In the genomic region with DNA sequence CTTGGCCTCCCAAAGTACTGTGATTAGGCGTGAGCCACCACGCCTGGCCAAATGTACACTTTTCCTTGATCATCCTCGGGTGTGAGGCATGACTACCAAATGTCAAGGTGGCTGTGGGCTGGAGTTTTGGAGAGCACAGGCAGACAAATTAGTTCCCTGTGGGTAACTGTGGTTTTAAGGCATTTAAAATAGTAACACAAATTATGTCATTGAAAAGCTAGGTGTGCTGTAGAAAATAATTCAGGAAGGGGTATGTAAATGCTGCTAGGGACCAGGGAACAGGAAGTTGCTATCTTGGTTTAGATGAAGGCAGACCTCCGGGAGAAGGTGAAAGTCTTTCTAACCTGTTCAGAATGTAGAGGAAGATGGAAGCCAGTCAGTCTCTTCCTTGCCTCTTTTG, we compare ENCODE assay signal across 34 cellular contexts. TPM values are rescaled to one million over a fixed set of nuclear protein-coding genes. Genes with fewer than 3 reads are reported as not detected.
A peak's percentile ranks its signal among the peaks of the same experiment; 100 is the strongest.
DNase-seq lines count a peak whose midpoint lies in the region; ATAC-seq, FAIRE-seq and TF ChIP-seq lines count a peak whose summit lies in the region.
"Had no signal": no experiment of that assay in that cellular context is flagged by ENCODE, and none has a peak within 500 bp of the region (broad histone marks: within the 10 kb centered on the region; RNA-seq: fewer than 3 reads in every experiment).

No MANE protein-coding gene starts in this region.

- DNase-seq in stimulated activated naive CD8-positive, alpha-beta T cell treated with anti-CD3 and anti-CD28 coated beads, Interleukin-15, Interleukin-2, amounts not matched to agents 100 U/mL and 50 U/mL, for 24 hours = no peak
- DNase-seq in MM.1S (no peak), GM12878 (ENCODE audit: low read depth, low spot score) (no peak), mesothelial cell of epicardium (ENCODE audit: low spot score in 2 of 2, unreplicated experiment in 2 of 2) (no peak), midbrain (lab: John Stamatoyannopoulos, UW) (no peak)
- DNase-seq: activated B cell treated with CpG ODN at 0.5 μM for 24 hours; BE2C; colonic mucosa; effector memory CD4-positive, alpha-beta T cell; left lung; mesenchymal stem cell; NCI-H1105 treated with DMSO at 0.1 percent for 48 hours; NCI-H187 treated with DMSO at 0.1 percent for 48 hours; NCI-H2171 treated with DMSO at 0.1 percent for 48 hours; NCI-H524; PC-9; right lobe of liver; spleen; stimulated activated CD4-positive, alpha-beta T cell treated with anti-CD3 and anti-CD28 coated beads, Interleukin-2, amount 100 ng/mL, for 24 hours; stimulated activated CD8-positive, alpha-beta memory T cell treated with anti-CD3 and anti-CD28 coated beads, Interleukin-4, amount 100 ng/mL, for 48 hours; T-helper 1 cell; thyroid gland had no signal

- no peak for FAIRE-seq in GM12878 (lab: Jason Lieb, UNC)
- FAIRE-seq: astrocyte, islet of Langerhans had no signal

- peaks cover 19% of the 10 kb centered on the region for H3K4me1 ChIP-seq in MM.1S (ENCODE audit: low read length)
- peaks cover 20% of the 10 kb centered on the region for H3K4me1 ChIP-seq in GM12878 (ENCODE audit: control insufficient read depth, insufficient read depth, low read length)
- H3K4me1 ChIP-seq: BE2C, colonic mucosa, right lobe of liver, thyroid gland had no signal

- H3K27me3 ChIP-seq in MM.1S (replicated peaks; ENCODE audit: insufficient read depth, low read length) (no peaks in the 10 kb centered on the region), GM12878 (replicated peaks in 1 of 2; ENCODE audit: control insufficient read depth in 2 of 2, insufficient read depth in 2 of 2, low read length in 1 of 2) (no peaks in the 10 kb centered on the region)
- H3K27me3 ChIP-seq: BE2C, cardiac muscle cell, colonic mucosa, left lung, right lobe of liver, spleen, thyroid gland had no signal

- intact Hi-C loops in GM12878 (cut with micrococcal nuclease; ENCODE audit: unreplicated experiment) = no loop called here

- H3K9me2 ChIP-seq in MM.1S (replicated peaks; ENCODE audit: insufficient read depth, low read length) = no peaks in the 10 kb centered on the region

- H2AFZ ChIP-seq in MM.1S (ENCODE audit: low read length) (no peak overlapping the region), GM12878 (ENCODE audit: control insufficient read depth, low read depth, low read length) (peak overlapping the region; percentile 9; the same call in 1 of the 2 replicates)
- H2AFZ ChIP-seq: PC-9 had no signal

- in situ Hi-C loops in GM12878 (cut with MboI) = no loop called here

- H3K27me3 Mint-ChIP-seq in stimulated activated naive CD8-positive, alpha-beta T cell treated with anti-CD3 and anti-CD28 coated beads, Interleukin-15, Interleukin-2, amounts not matched to agents 100 ng/mL and 50 ng/mL, for 24 hours = no peaks in the 10 kb centered on the region
- H3K27me3 Mint-ChIP-seq in mesothelial cell of epicardium (ENCODE audit: low read depth) = no peaks in the 10 kb centered on the region
- H3K27me3 Mint-ChIP-seq: activated B cell treated with CpG ODN at 0.5 μM for 24 hours; activated naive CD4-positive, alpha-beta T cell treated with anti-CD3 and anti-CD28 coated beads, Interleukin-2, amount 50 U/mL, for 24 hours; activated T-helper 17 cell treated with anti-CD3 and anti-CD28 coated beads, Interleukin-2, amount 50 U/mL, for 72 hours; progenitor cell of endocrine pancreas had no signal

- H3K9ac ChIP-seq in MM.1S (ENCODE audit: low read length) (no peak overlapping the region), GM12878 (ENCODE audit: control insufficient read depth, insufficient read depth, low read length) (no peak overlapping the region)

- TF ChIP-seq EP300 in GM12878 (IDR thresholded peaks at IDR 0.05; ENCODE audit: borderline replicate concordance in 1 of 2, control insufficient read depth in 1 of 2, low read depth in 2 of 2, low read length in 2 of 2) = no peak

- no peaks in the 10 kb centered on the region for H3K9me3 Mint-ChIP-seq in stimulated activated naive CD8-positive, alpha-beta T cell treated with anti-CD3 and anti-CD28 coated beads, Interleukin-15, Interleukin-2, amounts not matched to agents 100 ng/mL and 50 ng/mL, for 24 hours
- no peaks in the 10 kb centered on the region for H3K9me3 Mint-ChIP-seq in mesothelial cell of epicardium
- H3K9me3 Mint-ChIP-seq: activated B cell treated with CpG ODN at 0.5 μM for 24 hours; activated naive CD4-positive, alpha-beta T cell treated with anti-CD3 and anti-CD28 coated beads, Interleukin-2, amount 50 U/mL, for 24 hours; activated T-helper 17 cell treated with anti-CD3 and anti-CD28 coated beads, Interleukin-2, amount 50 U/mL, for 72 hours had no signal

- H3K4me3 ChIP-seq in MM.1S (ENCODE audit: low read length) (no peak overlapping the region), GM12878 (peak overlapping the region; percentile 13; the same call in 1 of the 2 replicates)
- H3K4me3 ChIP-seq: cardiac muscle cell, colonic mucosa, left lung, PC-9, right lobe of liver, SK-N-MC, spleen, thyroid gland had no signal

- POLR2A ChIA-PET in GM12878 (lab: Charles Lee) = no interaction called here

- TF ChIP-seq CTCF in MM.1S (IDR thresholded peaks at IDR 0.05; ENCODE audit: low read length) (no peak), GM12878 (IDR thresholded peaks at IDR 0.05 in 2 of 3, conservative IDR thresholded peaks at IDR 0.05 in 1 of 3; ENCODE audit: control insufficient read depth in 2 of 3, extremely low read depth in 1 of 3, insufficient read depth in 1 of 3, low read depth in 3 of 3, low read length in 3 of 3) (no peak), mesothelial cell of epicardium (IDR thresholded peaks at IDR 0.05; ENCODE audit: unreplicated experiment) (no peak)

- H3K36me3 Mint-ChIP-seq in stimulated activated naive CD8-positive, alpha-beta T cell treated with anti-CD3 and anti-CD28 coated beads, Interleukin-15, Interleukin-2, amounts not matched to agents 100 ng/mL and 50 ng/mL, for 24 hours (ENCODE audit: low read depth) = peaks cover 84% of the 10 kb centered on the region
- peaks cover 18% of the 10 kb centered on the region for H3K36me3 Mint-ChIP-seq in mesothelial cell of epicardium

- H3K36me3 ChIP-seq in MM.1S (replicated peaks; ENCODE audit: insufficient read depth, low read length) (peaks cover 9% of the 10 kb centered on the region; the same call in 1 of the 2 replicates), GM12878 (ENCODE audit: control insufficient read depth in 2 of 2, insufficient read depth in 2 of 2, low read length in 1 of 2) (no peaks in the 10 kb centered on the region; a peak in 1 of 4 replicates)

- H3K4me2 ChIP-seq in MM.1S (ENCODE audit: low read depth, low read length) (no peak overlapping the region), GM12878 (ENCODE audit: control insufficient read depth, insufficient read depth) (peak overlapping the region; percentile 50; the same call in 1 of the 2 replicates)
- H3K4me2 ChIP-seq: PC-9 had no signal

- H3K27ac Mint-ChIP-seq in stimulated activated naive CD8-positive, alpha-beta T cell treated with anti-CD3 and anti-CD28 coated beads, Interleukin-15, Interleukin-2, amounts not matched to agents 100 ng/mL and 50 ng/mL, for 24 hours = peak overlapping the region; percentile 23
- H3K27ac Mint-ChIP-seq in mesothelial cell of epicardium = no peak overlapping the region
- H3K27ac Mint-ChIP-seq: activated B cell treated with CpG ODN at 0.5 μM for 24 hours; activated naive CD4-positive, alpha-beta T cell treated with anti-CD3 and anti-CD28 coated beads, Interleukin-2, amount 50 U/mL, for 24 hours; activated T-helper 17 cell treated with anti-CD3 and anti-CD28 coated beads, Interleukin-2, amount 50 U/mL, for 72 hours; progenitor cell of endocrine pancreas had no signal

- RAD21 ChIA-PET in GM12878 (lab: Charles Lee; ENCODE audit: unreplicated experiment) = no interaction called here

- 0 out of 2 replicates have a peak, but pooled peaks cover 8% of the 10 kb centered on the region for H4K20me1 ChIP-seq in MM.1S (ENCODE audit: insufficient read depth, low read length)
- H4K20me1 ChIP-seq in GM12878 (ENCODE audit: control insufficient read depth, insufficient read depth) = 0 out of 2 replicates have a peak, but pooled peaks cover 3% of the 10 kb centered on the region

- no peaks in the 10 kb centered on the region for H3K9me3 ChIP-seq in MM.1S (replicated peaks; ENCODE audit: insufficient read depth, low read length)
- H3K9me3 ChIP-seq in GM12878 (replicated peaks; ENCODE audit: control insufficient read depth, insufficient read depth, low read length) = no peaks in the 10 kb centered on the region
- H3K9me3 ChIP-seq: BE2C, colonic mucosa, left lung, right lobe of liver, spleen, thyroid gland had no signal

- no peaks in the 10 kb centered on the region for H3F3A ChIP-seq in MM.1S (ENCODE audit: insufficient read depth, low read length)

- no TSS peak for BruUV-seq in GM12878 (replicated peaks; lab: Mats Ljungman, UMichigan)

- SMC1A ChIA-PET in GM12878 (lab: Charles Lee; ENCODE audit: uncharacterized antibody, unreplicated experiment) = no interaction called here

- 11% methylated on average over 4 of the region's 4 CpGs for WGBS in GM12878 (ENCODE audit: insufficient coverage, insufficient replicate concordance, low lambda C conversion rate, missing lambda C conversion rate)

- H3K4me3 Mint-ChIP-seq in stimulated activated naive CD8-positive, alpha-beta T cell treated with anti-CD3 and anti-CD28 coated beads, Interleukin-15, Interleukin-2, amounts not matched to agents 100 ng/mL and 50 ng/mL, for 24 hours = no peak overlapping the region
- H3K4me3 Mint-ChIP-seq in mesothelial cell of epicardium = no peak overlapping the region
- H3K4me3 Mint-ChIP-seq: activated B cell treated with CpG ODN at 0.5 μM for 24 hours; activated naive CD4-positive, alpha-beta T cell treated with anti-CD3 and anti-CD28 coated beads, Interleukin-2, amount 50 U/mL, for 24 hours; activated T-helper 17 cell treated with anti-CD3 and anti-CD28 coated beads, Interleukin-2, amount 50 U/mL, for 72 hours had no signal

- H3K79me2 ChIP-seq in MM.1S (ENCODE audit: low read length) (peaks cover 98% of the 10 kb centered on the region), GM12878 (ENCODE audit: control insufficient read depth, insufficient read depth, low read length) (peaks cover 41% of the 10 kb centered on the region)

- CTCF ChIA-PET in GM12878 (lab: Yijun Ruan, JAX) = interaction anchor here (1.5 kb wide), 1 partner anchor 36 kb away, joined by 6 read pairs; no protein-coding TSS in a partner anchor

- H3K4me1 Mint-ChIP-seq in stimulated activated naive CD8-positive, alpha-beta T cell treated with anti-CD3 and anti-CD28 coated beads, Interleukin-15, Interleukin-2, amounts not matched to agents 100 ng/mL and 50 ng/mL, for 24 hours (ENCODE audit: low read depth) = peaks cover 31% of the 10 kb centered on the region
- peaks cover 19% of the 10 kb centered on the region for H3K4me1 Mint-ChIP-seq in mesothelial cell of epicardium

- no peak for TF ChIP-seq POLR2A in GM12878 (IDR thresholded peaks at IDR 0.05; ENCODE audit: low read depth, low read length)

- H3K27ac ChIP-seq in MM.1S (ENCODE audit: low read length) (0 out of 2 replicates have a peak overlapping the region, but pooled peaks have one; percentile 2), GM12878 (ENCODE audit: control insufficient read depth, insufficient read depth) (no peak overlapping the region)
- H3K27ac ChIP-seq: cardiac muscle cell, colonic mucosa, left lung, PC-9, right lobe of liver, SK-N-MC, spleen, thyroid gland had no signal

- no peak for ATAC-seq in stimulated activated naive CD8-positive, alpha-beta T cell treated with anti-CD3 and anti-CD28 coated beads, Interleukin-15, Interleukin-2, amounts not matched to agents 100 U/mL and 50 U/mL, for 24 hours
- ATAC-seq in GM12878 (no peak), GM18868 (IDR thresholded peaks at IDR 0.05; ENCODE audit: unreplicated experiment) (no peak), HG02981 (IDR thresholded peaks at IDR 0.05; ENCODE audit: unreplicated experiment) (no peak)
- ATAC-seq: activated T-helper 17 cell treated with anti-CD3 and anti-CD28 coated beads, Interleukin-2, amount 50 U/mL, for 72 hours; left lung; right lobe of liver had no signal

- TF ChIP-seq RAD21 in GM12878 (IDR thresholded peaks at IDR 0.05; ENCODE audit: insufficient read depth, low read depth, low read length) = no peak

RNA-seq across cellular contexts. Expression of a gene that starts 9.9 kb away (rescaled TPM):
- 57.1 and 69.3 TPM in 2 replicates for total RNA-seq in GM12878 (2013; cell fraction: nucleolus; rRNA removed)
- total RNA-seq in GM12878 (2014; rRNA removed) (94.7 and 122 TPM in 2 replicates), GM12878 (2014; rRNA removed; fragmentation: Illumina TruSeq; extraction: Trizol) (128 and 132 TPM in 2 replicates), GM12878 (2021) (123 and 127 TPM in 2 replicates), mesothelial cell of epicardium (70.0 to 76.8 TPM (median 74.6 TPM) in 3 replicates)
- 35.2 TPM for polyA plus RNA-seq in GM12878 (2011; ENCODE audit: low read depth)
- polyA plus RNA-seq in GM12878 (2011; rRNA removed) (125 and 176 TPM in 2 replicates), GM12878 (2014; fragmentation: Illumina TruSeq; extraction: Trizol) (151 and 160 TPM in 2 replicates), GM12878 (2014; fragmentation: Nextera tagmentation; extraction: Ambion mirVana) (100 to 1,000 TPM; 131 to 171 TPM), GM12878 (2014; rRNA removed) (92.2 and 125 TPM in 2 replicates), GM12878 (2016; fragmentation: Nextera tagmentation; extraction: Ambion mirVana) (100 to 1,000 TPM; 204 to 209 TPM)
- 84.5 and 88.0 TPM in 2 replicates for polyA plus RNA-seq in GM12878 (2011; cell fraction: cytosol; rRNA removed)
- polyA plus RNA-seq in GM12878 (2011; cell fraction: nucleus; rRNA removed) = 42.0 and 56.2 TPM in 2 replicates
- polyA plus RNA-seq in GM12878 (2012) = 85.3 and 87.3 TPM in 2 replicates
- polyA minus RNA-seq in GM12878 (2011; rRNA and poly(A)+ RNA removed) = 23.6 and 24.9 TPM in 2 replicates
- polyA minus RNA-seq in GM12878 (2011; cell fraction: cytosol; rRNA and poly(A)+ RNA removed) = 15.4 and 16.9 TPM in 2 replicates
- polyA minus RNA-seq in GM12878 (2011; cell fraction: nucleus; rRNA and poly(A)+ RNA removed) = 9.6 and 26.6 TPM in 2 replicates

RNA-seq across cellular contexts. Expression of a gene that starts 35.4 kb away (rescaled TPM):
- total RNA-seq in GM12878 (2013; cell fraction: nucleolus; rRNA removed) = 1.2 and 1.4 TPM in 2 replicates
- total RNA-seq in GM12878 (2014; rRNA removed) = 2.1 TPM in 2 replicates
- total RNA-seq in GM12878 (2014; rRNA removed; fragmentation: Illumina TruSeq; extraction: Trizol) = 1.9 and 2.1 TPM in 2 replicates
- total RNA-seq in GM12878 (2021) = 2.5 and 2.8 TPM in 2 replicates
- polyA plus RNA-seq in GM12878 (2011; ENCODE audit: low read depth) = 1.2 TPM
- polyA plus RNA-seq in GM12878 (2011; rRNA removed) = 2.3 and 2.4 TPM in 2 replicates
- 1.8 and 1.9 TPM in 2 replicates for polyA plus RNA-seq in GM12878 (2011; cell fraction: cytosol; rRNA removed)
- polyA plus RNA-seq in GM12878 (2011; cell fraction: nucleus; rRNA removed) = 1.7 and 2.0 TPM in 2 replicates
- 2.2 and 2.3 TPM in 2 replicates for polyA plus RNA-seq in GM12878 (2012)
- 3.4 and 3.6 TPM in 2 replicates for polyA plus RNA-seq in GM12878 (2014; fragmentation: Illumina TruSeq; extraction: Trizol)
- polyA plus RNA-seq in GM12878 (2014; fragmentation: Nextera tagmentation; extraction: Ambion mirVana) = under 1 TPM; 0.64 to 0.90 TPM
- 3.0 and 3.8 TPM in 2 replicates for polyA plus RNA-seq in GM12878 (2014; rRNA removed)
- polyA plus RNA-seq in GM12878 (2016; fragmentation: Nextera tagmentation; extraction: Ambion mirVana) = 1 to 10 TPM; 5.4 to 7.9 TPM
- polyA minus RNA-seq in GM12878 (2011; rRNA and poly(A)+ RNA removed) = 0.88 and 1.2 TPM in 2 replicates
- not detected in 2 replicates for polyA minus RNA-seq in GM12878 (2011; cell fraction: cytosol; rRNA and poly(A)+ RNA removed)
- polyA minus RNA-seq in GM12878 (2011; cell fraction: nucleus; rRNA and poly(A)+ RNA removed) = 0.60 and 0.86 TPM in 2 replicates
- 2.2 to 3.4 TPM (median 2.9 TPM) in 3 replicates for total RNA-seq in mesothelial cell of epicardium
- total RNA-seq: G401, HT-29 had no signal
